6 cellular contexts compared by ENCODE assay signal in the genomic region with DNA sequence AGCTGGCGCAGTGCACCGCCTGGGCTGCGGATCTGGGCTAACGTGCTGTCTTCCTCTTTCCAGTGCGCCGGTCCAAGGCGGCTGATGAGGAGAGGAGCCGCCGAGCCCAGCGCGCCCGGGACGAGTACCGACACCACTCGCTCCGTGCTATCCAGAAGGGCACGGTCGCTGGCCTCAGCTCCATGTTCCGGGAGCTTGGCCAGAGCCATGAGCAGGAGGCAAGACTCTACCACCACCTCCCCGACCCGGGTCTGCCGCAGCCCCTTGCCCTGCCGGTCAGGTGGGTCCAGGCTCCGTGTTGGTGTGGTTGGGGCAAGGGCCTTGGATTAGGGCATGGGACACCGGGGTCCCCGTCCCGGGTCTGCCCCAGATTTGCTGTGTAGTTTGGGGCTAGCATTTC.
"Had no signal": no experiment of that assay in that cellular context is flagged by ENCODE, and none has a peak within 500 bp of the region (broad histone marks: within the 10 kb centered on the region; RNA-seq: fewer than 3 reads in every experiment).

No MANE protein-coding gene starts in this region.

- DNase-seq: GM23248, GOT3, H9, HCEC 1CT, IMR-90 had no signal

- H3K9me3 Mint-ChIP-seq: H9 had no signal

- H3K4me3 ChIP-seq: GM23248, K562 had no signal

- H3K4me3 Mint-ChIP-seq: H9 had no signal

- H3K27ac Mint-ChIP-seq: H9 had no signal

- H3K27ac ChIP-seq: GM23248 had no signal
